9 cellular contexts compared by ENCODE assay signal in the genomic region with DNA sequence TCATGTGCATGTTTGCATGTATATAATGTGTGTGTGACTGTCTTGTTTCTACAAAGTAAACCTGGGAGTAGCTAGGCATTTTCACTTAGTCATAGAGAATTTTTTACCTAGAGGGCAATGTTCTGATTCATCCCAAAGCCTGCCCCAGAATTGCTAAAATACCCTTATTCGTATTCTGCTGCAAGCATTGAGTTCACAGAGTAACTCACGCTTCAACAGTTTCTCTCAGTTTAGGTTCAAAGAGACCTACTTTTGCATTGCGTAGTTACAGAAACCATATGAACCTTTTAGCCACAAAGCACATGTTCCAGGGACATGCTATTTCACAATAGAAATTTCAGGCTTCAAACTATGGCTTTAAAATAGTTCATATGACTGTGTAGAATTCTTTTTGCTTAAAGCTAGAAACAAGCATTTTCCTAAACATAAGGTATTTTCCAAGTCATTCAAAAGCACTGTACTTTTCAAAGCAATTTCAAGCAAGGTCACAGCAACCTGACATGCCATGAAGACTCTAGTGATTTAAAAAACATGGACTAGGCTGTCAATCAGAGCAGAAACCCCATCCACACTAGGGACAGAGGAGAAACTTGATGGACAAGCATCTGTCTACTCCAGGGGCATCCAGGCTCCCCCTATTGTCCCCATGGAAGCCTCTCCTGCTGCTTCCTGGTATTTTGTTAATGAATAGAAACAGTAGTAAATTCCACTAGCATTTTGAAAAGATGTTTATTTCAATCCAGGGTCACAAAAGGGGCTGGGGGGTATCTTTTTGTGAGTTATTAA.
DNase-seq lines count a peak whose midpoint lies in the region; ATAC-seq and TF ChIP-seq lines count a peak whose summit lies in the region.
"Had no signal": no experiment of that assay in that cellular context is flagged by ENCODE, and none has a peak within 500 bp of the region (broad histone marks: within the 10 kb centered on the region; RNA-seq: fewer than 3 reads in every experiment).

No MANE protein-coding gene starts in this region.

- TF ChIP-seq CTCF in epithelial cell of esophagus (IDR thresholded peaks at IDR 0.05; ENCODE audit: insufficient read depth, low read depth, low read length, missing control alignments), result no peak

- H3K4me1 Mint-ChIP-seq in activated T-cell treated with anti-CD3 and anti-CD28 coated beads, Interleukin-2, amount 50 U/mL, for 4 hours (ENCODE audit: low read depth), result no peaks in the 10 kb centered on the region

- DNase-seq in epithelial cell of esophagus (ENCODE audit: low read depth) (peak; percentile 90), renal cortical epithelial cell (ENCODE audit: low read depth) (peak; percentile 98), Kasumi-1 (lab: John Stamatoyannopoulos, UW) (no peak), SIG-M5 (lab: John Stamatoyannopoulos, UW) (no peak)
- DNase-seq in activated T-cell treated with anti-CD3 and anti-CD28 coated beads, Interleukin-2, amount 50 U/mL, for 4 hours, result no peak
- DNase-seq in activated CD4-positive, alpha-beta T cell treated with anti-CD3 and anti-CD28 coated beads for 1 hour, result no peak

- peaks cover 9% of the 10 kb centered on the region for H3K9me3 Mint-ChIP-seq in activated T-cell treated with anti-CD3 and anti-CD28 coated beads, Interleukin-2, amount 50 U/mL, for 4 hours

- H3K36me3 Mint-ChIP-seq in activated T-cell treated with anti-CD3 and anti-CD28 coated beads, Interleukin-2, amount 50 U/mL, for 4 hours (ENCODE audit: insufficient read depth), result no peaks in the 10 kb centered on the region

- H3K4me3 Mint-ChIP-seq in activated T-cell treated with anti-CD3 and anti-CD28 coated beads, Interleukin-2, amount 50 U/mL, for 4 hours, result no peak overlapping the region

- peaks cover 6% of the 10 kb centered on the region for H3K27me3 Mint-ChIP-seq in activated T-cell treated with anti-CD3 and anti-CD28 coated beads, Interleukin-2, amount 50 U/mL, for 4 hours (ENCODE audit: low read depth)

- H3K4me3 ChIP-seq in epithelial cell of esophagus (ENCODE audit: low read length), result no peak overlapping the region

- peak; percentile 14 for ATAC-seq in GM19468 (IDR thresholded peaks at IDR 0.05; ENCODE audit: extremely low read depth, unreplicated experiment)
- peak; percentile 78 for ATAC-seq in HG03558 (IDR thresholded peaks at IDR 0.05; ENCODE audit: extremely low read depth, unreplicated experiment)
- ATAC-seq in activated T-cell treated with anti-CD3 and anti-CD28 coated beads, Interleukin-2, amount 50 U/mL, for 4 hours, result no peak
- ATAC-seq: left lobe of liver had no signal

Comparison
In these comparisons a context has a peak if more than half of its experiments do, and no peak if none do; other contexts are left out.
1. ATAC-seq: peak in GM19468 (single experiment) and HG03558 (single experiment); none in activated T-cell treated with anti-CD3 and anti-CD28 coated beads, Interleukin-2, amount 50 U/mL, for 4 hours (0 of 2).
2. DNase-seq: peak in epithelial cell of esophagus (single experiment) and renal cortical epithelial cell (single experiment); none in activated T-cell treated with anti-CD3 and anti-CD28 coated beads, Interleukin-2, amount 50 U/mL, for 4 hours (single experiment), activated CD4-positive, alpha-beta T cell treated with anti-CD3 and anti-CD28 coated beads for 1 hour (single experiment), Kasumi-1 (0 of 2) and SIG-M5 (single experiment).